ENCODE assay signal across 2 cellular contexts in genomic region chr1:200767326-200767725, GRCh38.
TF ChIP-seq lines count a peak whose summit lies in the region.

No MANE protein-coding gene starts in this region.

TF ChIP-seq in IMR-90, 13 proteins besides CTCF, POLR2A, EP300 and RAD21 (continued from another document):
- TF ChIP-seq MAZ (IDR thresholded peaks at IDR 0.05; ENCODE audit: borderline replicate concordance, low read depth, low read length) (no peak), ELK1 (IDR thresholded peaks at IDR 0.05; ENCODE audit: borderline replicate concordance, low read depth, low read length) (no peak), RCOR1 (IDR thresholded peaks at IDR 0.05; ENCODE audit: insufficient replicate concordance, low read length) (no peak)

TF ChIP-seq in GM23338, 12 proteins besides CTCF, POLR2A, EP300 and RAD21 (continued from another document):
- TF ChIP-seq REST (IDR thresholded peaks at IDR 0.05; ENCODE audit: unreplicated experiment) (no peak), JUNB (IDR thresholded peaks at IDR 0.05; ENCODE audit: unreplicated experiment) (no peak), ETS1 (IDR thresholded peaks at IDR 0.05) (no peak), STAT1 (IDR thresholded peaks at IDR 0.05; ENCODE audit: unreplicated experiment) (no peak), ZNF462 (CRISPR knock-in tag; IDR thresholded peaks at IDR 0.05) (no peak), CREB1 (CRISPR knock-in tag; IDR thresholded peaks at IDR 0.05; ENCODE audit: low read depth) (no peak), POLR2AphosphoS5 (IDR thresholded peaks at IDR 0.05; ENCODE audit: low read depth) (no peak), ZNF114 (CRISPR knock-in tag; IDR thresholded peaks at IDR 0.05) (no peak), EZH2 (IDR thresholded peaks at IDR 0.05; ENCODE audit: low read depth, unreplicated experiment) (no peak), NANOG (IDR thresholded peaks at IDR 0.05; ENCODE audit: borderline replicate concordance) (no peak), EZH2phosphoT487 (IDR thresholded peaks at IDR 0.05; ENCODE audit: unreplicated experiment) (no peak)
TF ChIP-seq in GM23338: peak in this region for 0.
